ENCODE assay signal across 8 cellular contexts in genomic region chr14:104689620-104690265, GRCh38. TPM values are rescaled to one million over a fixed set of nuclear protein-coding genes. Genes with fewer than 3 reads are reported as not detected.
DNase-seq lines count a peak whose midpoint lies in the region; ATAC-seq and TF ChIP-seq lines count a peak whose summit lies in the region.

No MANE protein-coding gene starts in this region.

- TF ChIP-seq CTCF in ascending aorta (IDR thresholded peaks at IDR 0.05) (no peak), kidney epithelial cell (IDR thresholded peaks at IDR 0.05; ENCODE audit: insufficient read depth, low read length, poor library complexity, severe bottlenecking) (no peak)

- H4K20me1 ChIP-seq in BLaER1 treated with 17β-estradiol and CSF1 and Interleukin-3, amounts not matched to agents 10 nM and 100 nM, result peaks cover 44 to 52% (median 49%) of the 10 kb centered on the region in 11 experiments

- intact Hi-C loops in ascending aorta (cut with DNase I), result loop anchor here (1.0 to 10.0 kb wide), 5 partner anchors 8 to 795 kb away; partner anchors contain the start of genes AHNAK2 and CRIP1

- DNase-seq in ascending aorta (ENCODE audit: low spot score in 2 of 2), result no peak
- DNase-seq in kidney epithelial cell (ENCODE audit: low read depth), result no peak
- DNase-seq in Kasumi-1 (lab: John Stamatoyannopoulos, UW), result no peak

- H3K4me1 ChIP-seq in BLaER1 treated with 17β-estradiol and CSF1 and Interleukin-3, amounts not matched to agents 10 nM and 100 nM, result peaks cover 75 to 82% (median 78%) of the 10 kb centered on the region in 10 experiments
- peaks cover 17 to 43% of the 10 kb centered on the region in 2 donors for H3K4me1 ChIP-seq in ascending aorta

- H3K4me2 ChIP-seq in BLaER1 treated with 17β-estradiol and CSF1 and Interleukin-3, amounts not matched to agents 10 nM and 100 nM, result peak overlapping the region; percentile 96 to 100 (median 100)

- H3K27me3 ChIP-seq in BLaER1 treated with 17β-estradiol and CSF1 and Interleukin-3, amounts not matched to agents 10 nM and 100 nM, result no peaks in the 10 kb centered on the region
- H3K27me3 ChIP-seq in ascending aorta (no peaks in the 10 kb centered on the region), kidney epithelial cell (ENCODE audit: control insufficient read depth, insufficient read depth, low read length) (no peaks in the 10 kb centered on the region)

- peak; percentile 29 for ATAC-seq in HG03175 (IDR thresholded peaks at IDR 0.05; ENCODE audit: unreplicated experiment)
- ATAC-seq in GM18858 (IDR thresholded peaks at IDR 0.05; ENCODE audit: unreplicated experiment), result no peak
- no peak for ATAC-seq in HG03354 (IDR thresholded peaks at IDR 0.05; ENCODE audit: poor library complexity, severe bottlenecking, unreplicated experiment)

- peak overlapping the region; percentile 81 to 100 (median 99) for H3K4me3 ChIP-seq in BLaER1 treated with 17β-estradiol and CSF1 and Interleukin-3, amounts not matched to agents 10 nM and 100 nM
- H3K4me3 ChIP-seq in ascending aorta (peak overlapping the region; percentile 90 to 92), kidney epithelial cell (ENCODE audit: low read depth, low read length) (peak overlapping the region; percentile 86)

- no peaks in the 10 kb centered on the region for H3K9me3 ChIP-seq in BLaER1 treated with 17β-estradiol and CSF1 and Interleukin-3, amounts not matched to agents 10 nM and 100 nM (replicated peaks in 1 of 11)
- no peaks in the 10 kb centered on the region for H3K9me3 ChIP-seq in ascending aorta

- peak overlapping the region; percentile 80 to 95 (median 89) for H3K27ac ChIP-seq in BLaER1 treated with 17β-estradiol and CSF1 and Interleukin-3, amounts not matched to agents 10 nM and 100 nM
- H3K27ac ChIP-seq in ascending aorta, result peak overlapping the region; percentile 80 to 82
- peak overlapping the region; percentile 99 for H3K27ac ChIP-seq in temporal lobe (ENCODE audit: low read depth, low read length)

- H3K9ac ChIP-seq in BLaER1 treated with 17β-estradiol and CSF1 and Interleukin-3, amounts not matched to agents 10 nM and 100 nM, result peak overlapping the region; percentile 88 to 98 (median 94)

- H3K36me3 ChIP-seq in BLaER1 treated with 17β-estradiol and CSF1 and Interleukin-3, amounts not matched to agents 10 nM and 100 nM, result peaks cover 0 to 35% (median 17%) of the 10 kb centered on the region in 11 experiments; a peak in 11 of 22 replicates
- H3K36me3 ChIP-seq in ascending aorta, result no peaks in the 10 kb centered on the region
- H3K36me3 ChIP-seq in kidney epithelial cell (ENCODE audit: control insufficient read depth, insufficient read depth, low read length), result no peaks in the 10 kb centered on the region

RNA-seq across cellular contexts. Expression of gene INF2, which starts 0.3 kb away (rescaled TPM):
- 249 TPM for total RNA-seq in ascending aorta
- total RNA-seq in kidney epithelial cell, result 109 and 131 TPM in 2 replicates
- 15.0 TPM for total RNA-seq in temporal lobe

RNA-seq across cellular contexts. Expression of gene ADSS1, which starts 34.3 kb away (rescaled TPM):
- total RNA-seq in ascending aorta (30.2 TPM), kidney epithelial cell (3.4 and 10.3 TPM in 2 replicates), temporal lobe (2.0 TPM)
